In the genomic region with DNA sequence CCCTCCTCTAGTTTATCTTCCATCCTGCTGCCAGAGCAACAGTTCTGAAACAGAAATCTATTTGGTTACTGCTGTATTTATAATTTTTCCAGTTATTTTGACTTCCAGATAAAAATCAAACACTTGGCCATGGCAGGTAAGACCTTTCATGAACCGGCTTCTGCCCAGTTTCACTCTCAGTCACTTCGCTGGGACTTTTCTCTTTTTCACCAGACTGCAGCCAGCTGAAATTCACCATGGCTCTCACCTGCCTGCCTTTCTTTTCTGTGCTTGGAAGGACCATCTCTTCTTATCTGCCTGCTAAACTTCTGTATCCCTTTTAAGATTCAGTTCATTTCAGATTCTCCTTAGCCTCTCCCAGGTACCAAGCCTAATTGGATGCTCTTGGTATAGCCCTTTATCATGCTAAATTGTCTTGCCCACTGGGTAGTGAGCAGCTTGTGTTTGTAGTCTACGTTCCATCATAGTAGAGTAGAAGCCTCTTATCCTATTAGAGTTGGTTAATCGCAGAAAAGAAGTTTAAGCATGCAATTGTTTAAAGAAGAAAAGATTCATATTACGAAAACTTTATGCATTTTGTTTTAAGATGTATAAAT, we compare ENCODE assay signal across 22 cellular contexts.
DNase-seq lines count a peak whose midpoint lies in the region; ATAC-seq and TF ChIP-seq lines count a peak whose summit lies in the region.
"Had no signal": no experiment of that assay in that cellular context is flagged by ENCODE, and none has a peak within 500 bp of the region (broad histone marks: within the 10 kb centered on the region; RNA-seq: fewer than 3 reads in every experiment).

No MANE protein-coding gene starts in this region.

- no peaks in the 10 kb centered on the region for H3K27me3 Mint-ChIP-seq in activated T-helper 17 cell treated with anti-CD3 and anti-CD28 coated beads, Interleukin-2, amount 50 U/mL, for 72 hours
- H3K27me3 Mint-ChIP-seq: activated CD4-positive, alpha-beta T cell treated with anti-CD3 and anti-CD28 coated beads, Interleukin-2, amount 10 ng/mL, durations not matched to agents 24 days and 14 days; activated CD8-positive, alpha-beta memory T cell treated with anti-CD3 and anti-CD28 coated beads, Interleukin-2, amount 10 ng/mL, durations not matched to agents 7 days and 5 days; activated naive CD8-positive, alpha-beta T cell treated with anti-CD3 and anti-CD28 coated beads, Interleukin-2, amount 10 ng/mL, durations not matched to agents 7 days and 5 days; natural killer cell treated with Interleukin-12 subunit alpha and Interleukin-12 subunit beta and Interleukin-15 and Interleukin-18, amount 100 ng/mL, for 72 hours had no signal

- H3K4me3 Mint-ChIP-seq in activated T-helper 17 cell treated with anti-CD3 and anti-CD28 coated beads, Interleukin-2, amount 50 U/mL, for 72 hours, result no peak overlapping the region
- H3K4me3 Mint-ChIP-seq: activated CD4-positive, alpha-beta T cell treated with anti-CD3 and anti-CD28 coated beads, Interleukin-2, amount 10 ng/mL, durations not matched to agents 24 days and 14 days; activated CD8-positive, alpha-beta memory T cell treated with anti-CD3 and anti-CD28 coated beads, Interleukin-2, amount 10 ng/mL, durations not matched to agents 7 days and 5 days; activated naive CD8-positive, alpha-beta T cell treated with anti-CD3 and anti-CD28 coated beads, Interleukin-2, amount 10 ng/mL, durations not matched to agents 7 days and 5 days; activated T-helper 1 cell treated with anti-CD3 and anti-CD28 coated beads, Interleukin-12 subunit alpha, Interleukin-12 subunit beta, Interleukin-2, Interleukin-4 antibody, amounts not matched to agents 30 ng/mL and 10 ng/mL and 1 ng/mL, durations not matched to agents 14 hours and 24 hours and 36 hours; H9; natural killer cell treated with Interleukin-12 subunit alpha and Interleukin-12 subunit beta and Interleukin-15 and Interleukin-18, amount 100 ng/mL, for 72 hours; stimulated activated effector memory CD8-positive, alpha-beta T cell treated with anti-CD3 and anti-CD28 coated beads, Interleukin-12 subunit alpha, Interleukin-12 subunit beta, amount 100 ng/mL, for 72 hours had no signal

- ATAC-seq in GM18909 (IDR thresholded peaks at IDR 0.05; ENCODE audit: poor library complexity, unreplicated experiment), result peak; percentile 76
- ATAC-seq in HG02885 (IDR thresholded peaks at IDR 0.05; ENCODE audit: poor library complexity, unreplicated experiment), result peak; percentile 59
- no peak for ATAC-seq in activated T-helper 17 cell treated with anti-CD3 and anti-CD28 coated beads, Interleukin-2, amount 50 U/mL, for 72 hours (replicated peaks)
- no peak for ATAC-seq in GM18520 (IDR thresholded peaks at IDR 0.05; ENCODE audit: unreplicated experiment)
- no peak for ATAC-seq in HG03469 (IDR thresholded peaks at IDR 0.05; ENCODE audit: unreplicated experiment)
- ATAC-seq: activated CD8-positive, alpha-beta memory T cell treated with anti-CD3 and anti-CD28 coated beads, Interleukin-2, amount 10 ng/mL, durations not matched to agents 7 days and 5 days; natural killer cell treated with Interleukin-12 subunit alpha and Interleukin-12 subunit beta and Interleukin-15 and Interleukin-18, amount 100 ng/mL, for 72 hours; stimulated activated effector memory CD8-positive, alpha-beta T cell treated with anti-CD3 and anti-CD28 coated beads, Interleukin-12 subunit alpha, Interleukin-12 subunit beta, amount 100 ng/mL, for 72 hours had no signal

- peak overlapping the region; percentile 26 for H3K27ac Mint-ChIP-seq in activated T-helper 17 cell treated with anti-CD3 and anti-CD28 coated beads, Interleukin-2, amount 50 U/mL, for 72 hours
- H3K27ac Mint-ChIP-seq: activated CD4-positive, alpha-beta T cell treated with anti-CD3 and anti-CD28 coated beads, Interleukin-2, amount 10 ng/mL, durations not matched to agents 24 days and 14 days; activated CD8-positive, alpha-beta memory T cell treated with anti-CD3 and anti-CD28 coated beads, Interleukin-2, amount 10 ng/mL, durations not matched to agents 7 days and 5 days; activated naive CD8-positive, alpha-beta T cell treated with anti-CD3 and anti-CD28 coated beads, Interleukin-2, amount 10 ng/mL, durations not matched to agents 7 days and 5 days; activated T-helper 1 cell treated with anti-CD3 and anti-CD28 coated beads, Interleukin-12 subunit alpha, Interleukin-12 subunit beta, Interleukin-2, Interleukin-4 antibody, amounts not matched to agents 30 ng/mL and 10 ng/mL and 1 ng/mL, durations not matched to agents 14 hours and 24 hours and 36 hours; H9; natural killer cell treated with Interleukin-12 subunit alpha and Interleukin-12 subunit beta and Interleukin-15 and Interleukin-18, amount 100 ng/mL, for 72 hours; stimulated activated effector memory CD8-positive, alpha-beta T cell treated with anti-CD3 and anti-CD28 coated beads, Interleukin-12 subunit alpha, Interleukin-12 subunit beta, amount 100 ng/mL, for 72 hours had no signal

- DNase-seq in GM12865 (ENCODE audit: low read depth) (peak; percentile 8), BE2C (no peak), ecto neural progenitor cell (ENCODE audit: low spot score) (no peak)
- DNase-seq: activated CD8-positive, alpha-beta memory T cell treated with anti-CD3 and anti-CD28 coated beads, Interleukin-2, amount 10 ng/mL, durations not matched to agents 7 days and 5 days; activated naive CD8-positive, alpha-beta T cell treated with anti-CD3 and anti-CD28 coated beads, Interleukin-2, amount 10 ng/mL, durations not matched to agents 7 days and 5 days; caudate nucleus; dermis blood vessel endothelial cell; H9; hypothalamus; NCI-H187 treated with DMSO at 0.1 percent for 48 hours; NCI-H526 treated with DMSO at 0.1 percent for 48 hours had no signal

- no peaks in the 10 kb centered on the region for H3K36me3 Mint-ChIP-seq in activated T-helper 17 cell treated with anti-CD3 and anti-CD28 coated beads, Interleukin-2, amount 50 U/mL, for 72 hours (ENCODE audit: low read depth)
- H3K36me3 Mint-ChIP-seq: activated CD8-positive, alpha-beta memory T cell treated with anti-CD3 and anti-CD28 coated beads, Interleukin-2, amount 10 ng/mL, durations not matched to agents 7 days and 5 days; natural killer cell treated with Interleukin-12 subunit alpha and Interleukin-12 subunit beta and Interleukin-15 and Interleukin-18, amount 100 ng/mL, for 72 hours; stimulated activated effector memory CD8-positive, alpha-beta T cell treated with anti-CD3 and anti-CD28 coated beads, Interleukin-12 subunit alpha, Interleukin-12 subunit beta, amount 100 ng/mL, for 72 hours had no signal

- no peaks in the 10 kb centered on the region for H3K27me3 ChIP-seq in BE2C
- H3K27me3 ChIP-seq: right atrium auricular region had no signal

- no peaks in the 10 kb centered on the region for H3K36me3 ChIP-seq in BE2C
- H3K36me3 ChIP-seq: right atrium auricular region had no signal

- no peaks in the 10 kb centered on the region for H3K9me3 Mint-ChIP-seq in activated T-helper 17 cell treated with anti-CD3 and anti-CD28 coated beads, Interleukin-2, amount 50 U/mL, for 72 hours
- H3K9me3 Mint-ChIP-seq: activated CD4-positive, alpha-beta T cell treated with anti-CD3 and anti-CD28 coated beads, Interleukin-2, amount 10 ng/mL, durations not matched to agents 24 days and 14 days; activated naive CD8-positive, alpha-beta T cell treated with anti-CD3 and anti-CD28 coated beads, Interleukin-2, amount 10 ng/mL, durations not matched to agents 7 days and 5 days; activated T-helper 1 cell treated with anti-CD3 and anti-CD28 coated beads, Interleukin-12 subunit alpha, Interleukin-12 subunit beta, Interleukin-2, Interleukin-4 antibody, amounts not matched to agents 30 ng/mL and 10 ng/mL and 1 ng/mL, durations not matched to agents 14 hours and 24 hours and 36 hours; H9; natural killer cell treated with Interleukin-12 subunit alpha and Interleukin-12 subunit beta and Interleukin-15 and Interleukin-18, amount 100 ng/mL, for 72 hours; stimulated activated effector memory CD8-positive, alpha-beta T cell treated with anti-CD3 and anti-CD28 coated beads, Interleukin-12 subunit alpha, Interleukin-12 subunit beta, amount 100 ng/mL, for 72 hours had no signal

- peaks cover 29% of the 10 kb centered on the region for H3K4me1 Mint-ChIP-seq in activated T-helper 17 cell treated with anti-CD3 and anti-CD28 coated beads, Interleukin-2, amount 50 U/mL, for 72 hours

- no peaks in the 10 kb centered on the region for H3K9me3 ChIP-seq in BE2C
- H3K9me3 ChIP-seq: right atrium auricular region had no signal

- peaks cover 11% of the 10 kb centered on the region for H3K4me1 ChIP-seq in BE2C
- H3K4me1 ChIP-seq: right atrium auricular region had no signal

- TF ChIP-seq CTCF in GM12865 (IDR thresholded peaks at IDR 0.05; ENCODE audit: insufficient read depth, low read depth, low read length, missing control alignments), result no peak
- no peak for TF ChIP-seq CTCF in BE2C (IDR thresholded peaks at IDR 0.05; ENCODE audit: low read depth, low read length)

- H3K4me3 ChIP-seq in GM12865 (ENCODE audit: low read depth, low read length), result no peak overlapping the region
- no peak overlapping the region for H3K4me3 ChIP-seq in BE2C (ENCODE audit: low read depth, low read length)
- H3K4me3 ChIP-seq: right atrium auricular region, SK-N-MC had no signal

Comparison
In these comparisons a context has a peak if more than half of its experiments do, and no peak if none do; other contexts are left out.
1. ATAC-seq: peak in GM18909 (single experiment) and HG02885 (single experiment); none in activated T-helper 17 cell treated with anti-CD3 and anti-CD28 coated beads, Interleukin-2, amount 50 U/mL, for 72 hours (single experiment), GM18520 (single experiment) and HG03469 (single experiment).